8 cellular contexts compared by ENCODE assay signal in genomic region chr4:54063737-54064316, GRCh38. TPM values are rescaled to one million over a fixed set of nuclear protein-coding genes. Genes with fewer than 3 reads are reported as not detected.
DNase-seq lines count a peak whose midpoint lies in the region; ATAC-seq and TF ChIP-seq lines count a peak whose summit lies in the region.

No MANE protein-coding gene starts in this region.

- H3K36me3 ChIP-seq in lung (ENCODE audit: control insufficient read depth in 2 of 2, insufficient read depth in 2 of 2, low read length in 2 of 2), result no peaks in the 10 kb centered on the region

- peaks cover 45% of the 10 kb centered on the region for H3K4me1 Mint-ChIP-seq in WTC11
- peaks cover 25% of the 10 kb centered on the region for H3K4me1 Mint-ChIP-seq in dendritic cell treated with granulocyte-macrophage colony-stimulating factor and Interleukin-4, amounts not matched to agents 40 ng/mL and 50 ng/mL, for 4 days (ENCODE audit: low read depth)

- peaks cover 6 to 13% of the 10 kb centered on the region in 2 donors for H3K4me1 ChIP-seq in lung (ENCODE audit: control insufficient read depth in 2 of 2, insufficient read depth in 2 of 2, low read length in 2 of 2)

- ATAC-seq in GM19452 (IDR thresholded peaks at IDR 0.05; ENCODE audit: unreplicated experiment) (peak; percentile 24), HG03571 (IDR thresholded peaks at IDR 0.05; ENCODE audit: unreplicated experiment) (peak; percentile 17), WTC11 (peak; percentile 43), lung (ENCODE audit: insufficient read depth, low FRiP score) (peak; percentile 47)

- TF ChIP-seq CTCF in WTC11 (IDR thresholded peaks at IDR 0.05) (no peak), lung (IDR thresholded peaks at IDR 0.05; ENCODE audit: control extremely low read depth, extremely low read depth) (no peak)

- H3K9me3 ChIP-seq in lung (ENCODE audit: control insufficient read depth in 2 of 2, insufficient read depth in 1 of 2, low read length in 1 of 2), result peaks cover 0 to 4% of the 10 kb centered on the region in 2 donors

- H3K27me3 Mint-ChIP-seq in WTC11 (ENCODE audit: low read depth), result peaks cover 7% of the 10 kb centered on the region; the same call in 1 of the 2 replicates
- no peaks in the 10 kb centered on the region for H3K27me3 Mint-ChIP-seq in dendritic cell treated with granulocyte-macrophage colony-stimulating factor and Interleukin-4, amounts not matched to agents 40 ng/mL and 50 ng/mL, for 4 days

- DNase-seq in COLO668 (lab: John Stamatoyannopoulos, UW; ENCODE audit: unreplicated experiment) (peak; percentile 46), WTC11 (ENCODE audit: low spot score) (peak; percentile 26), lung (ENCODE audit: low spot score) (peak; percentile 30), NCI-H2196 treated with DMSO at 0.1 percent for 48 hours (lab: John Stamatoyannopoulos, UW; ENCODE audit: unreplicated experiment) (no peak)
- peak; percentile 2 to 16 for DNase-seq in stimulated activated CD8-positive, alpha-beta memory T cell treated with anti-CD3 and anti-CD28 coated beads, Interleukin-2, amount 100 ng/mL, for 1 hour (ENCODE audit: low read depth in 2 of 2)

- CTCF ChIA-PET in WTC11 (lab: Charles Lee), result interaction anchor here (1.1 kb wide), 1 partner anchor 169 kb away, joined by 3 read pairs; no protein-coding TSS in a partner anchor

- H3K27ac ChIP-seq in lung (ENCODE audit: low read depth in 1 of 2, low read length in 1 of 2), result peak overlapping the region; percentile 95

- H3K36me3 Mint-ChIP-seq in WTC11, result no peaks in the 10 kb centered on the region
- peaks cover 17% of the 10 kb centered on the region for H3K36me3 Mint-ChIP-seq in dendritic cell treated with granulocyte-macrophage colony-stimulating factor and Interleukin-4, amounts not matched to agents 40 ng/mL and 50 ng/mL, for 4 days (ENCODE audit: low read depth)

- H3K27ac Mint-ChIP-seq in WTC11, result peak overlapping the region; percentile 83; the same call in 1 of the 2 replicates
- H3K27ac Mint-ChIP-seq in dendritic cell treated with granulocyte-macrophage colony-stimulating factor and Interleukin-4, amounts not matched to agents 40 ng/mL and 50 ng/mL, for 4 days, result peak overlapping the region; percentile 97

- 0 to 1% methylated on average over 38 of the region's 38 CpGs for WGBS in lung, 2 donors

- no peaks in the 10 kb centered on the region for H3K27me3 ChIP-seq in lung (ENCODE audit: control insufficient read depth, insufficient read depth)

- intact Hi-C loops in dendritic cell treated with granulocyte-macrophage colony-stimulating factor and Interleukin-4, amounts not matched to agents 40 ng/mL and 50 ng/mL, for 4 days (cut with micrococcal nuclease), result loop anchor here (2.0 to 5.0 kb wide), 2 partner anchors 29 to 62 kb away; no protein-coding TSS in a partner anchor

- H3K9me3 Mint-ChIP-seq in WTC11, result no peaks in the 10 kb centered on the region
- no peaks in the 10 kb centered on the region for H3K9me3 Mint-ChIP-seq in dendritic cell treated with granulocyte-macrophage colony-stimulating factor and Interleukin-4, amounts not matched to agents 40 ng/mL and 50 ng/mL, for 4 days

- H3K4me3 Mint-ChIP-seq in WTC11, result peak overlapping the region; percentile 85
- H3K4me3 Mint-ChIP-seq in dendritic cell treated with granulocyte-macrophage colony-stimulating factor and Interleukin-4, amounts not matched to agents 40 ng/mL and 50 ng/mL, for 4 days, result peak overlapping the region; percentile 89

- H3K4me3 ChIP-seq in lung, result peak overlapping the region; percentile 90

- POLR2A ChIA-PET in WTC11 (lab: Charles Lee), result interaction anchor here (0.6 kb wide), 1 partner anchor 34 kb away, joined by 3 read pairs; no protein-coding TSS in a partner anchor

TF ChIP-seq in WTC11, 78 proteins besides CTCF, POLR2A, EP300 and RAD21:
- TF ChIP-seq MAX (CRISPR knock-in tag; IDR thresholded peaks at IDR 0.05) (0 out of 2 replicates have a peak, but pooled peaks have one; percentile 12), SP1 (CRISPR knock-in tag; conservative IDR thresholded peaks at IDR 0.05) (0 out of 2 replicates have a peak, but pooled peaks have one; percentile 5), CBFB (CRISPR knock-in tag; IDR thresholded peaks at IDR 0.05; ENCODE audit: low read depth) (peak; percentile 15; the same call in 1 of the 2 replicates), SOX15 (CRISPR knock-in tag; IDR thresholded peaks at IDR 0.05) (no peak)

RNA-seq across cellular contexts. Expression of gene CHIC2, which starts 0.6 kb away (rescaled TPM):
- 6.9 to 11.0 TPM (median 8.4 TPM) in 3 replicates for total RNA-seq in WTC11 (2021)
- 10 to 100 TPM; 21.6 to 52.8 TPM for total RNA-seq in lung
- 10 to 100 TPM; 12.6 to 39.5 TPM for polyA plus RNA-seq in lung

RNA-seq across cellular contexts. Expression of gene GSX2, which starts 36.1 kb away (rescaled TPM):
- total RNA-seq in WTC11 (2021), result not detected in 3 replicates
- total RNA-seq in lung, result not detected
- not detected for polyA plus RNA-seq in lung
